Comparison of ENCODE assay signal across 2 cellular contexts in the genomic region with DNA sequence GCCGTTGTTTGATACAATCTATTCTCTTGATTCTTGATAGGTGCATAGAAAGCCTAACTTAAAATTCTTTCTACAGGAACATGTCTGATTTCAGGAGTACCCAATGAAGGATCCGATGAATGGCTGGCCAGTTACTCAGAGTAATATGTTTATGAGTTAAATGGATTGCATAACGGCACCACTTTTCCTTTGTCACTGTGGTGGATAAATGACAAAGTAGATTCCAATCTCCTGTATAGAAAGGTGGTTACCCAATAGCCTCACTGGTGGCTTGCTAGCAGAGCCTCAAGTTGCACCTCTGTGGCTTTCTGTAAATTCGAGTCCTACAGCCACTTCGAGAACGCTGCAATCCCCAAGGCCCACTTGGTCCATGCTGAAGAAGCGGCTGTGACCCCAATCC.
TF ChIP-seq lines count a peak whose summit lies in the region.

No MANE protein-coding gene starts in this region.

TF ChIP-seq in GM23338, 12 proteins besides CTCF, POLR2A, EP300 and RAD21 (continued from another document):
- TF ChIP-seq, protein P1, sequence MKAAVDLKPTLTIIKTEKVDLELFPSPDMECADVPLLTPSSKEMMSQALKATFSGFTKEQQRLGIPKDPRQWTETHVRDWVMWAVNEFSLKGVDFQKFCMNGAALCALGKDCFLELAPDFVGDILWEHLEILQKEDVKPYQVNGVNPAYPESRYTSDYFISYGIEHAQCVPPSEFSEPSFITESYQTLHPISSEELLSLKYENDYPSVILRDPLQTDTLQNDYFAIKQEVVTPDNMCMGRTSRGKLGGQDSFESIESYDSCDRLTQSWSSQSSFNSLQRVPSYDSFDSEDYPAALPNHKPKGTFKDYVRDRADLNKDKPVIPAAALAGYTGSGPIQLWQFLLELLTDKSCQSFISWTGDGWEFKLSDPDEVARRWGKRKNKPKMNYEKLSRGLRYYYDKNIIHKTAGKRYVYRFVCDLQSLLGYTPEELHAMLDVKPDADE (IDR thresholded peaks at IDR 0.05), result no peak

TF ChIP-seq in HEK293T, 16 proteins besides CTCF, POLR2A, EP300 and RAD21 (continued from another document):
- TF ChIP-seq, protein P2, sequence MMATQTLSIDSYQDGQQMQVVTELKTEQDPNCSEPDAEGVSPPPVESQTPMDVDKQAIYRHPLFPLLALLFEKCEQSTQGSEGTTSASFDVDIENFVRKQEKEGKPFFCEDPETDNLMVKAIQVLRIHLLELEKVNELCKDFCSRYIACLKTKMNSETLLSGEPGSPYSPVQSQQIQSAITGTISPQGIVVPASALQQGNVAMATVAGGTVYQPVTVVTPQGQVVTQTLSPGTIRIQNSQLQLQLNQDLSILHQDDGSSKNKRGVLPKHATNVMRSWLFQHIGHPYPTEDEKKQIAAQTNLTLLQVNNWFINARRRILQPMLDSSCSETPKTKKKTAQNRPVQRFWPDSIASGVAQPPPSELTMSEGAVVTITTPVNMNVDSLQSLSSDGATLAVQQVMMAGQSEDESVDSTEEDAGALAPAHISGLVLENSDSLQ (IDR thresholded peaks at IDR 0.05), result no peak
- no peak for TF ChIP-seq NFRKB (IDR thresholded peaks at IDR 0.05)
- no peak for TF ChIP-seq L3MBTL2 (conservative IDR thresholded peaks at IDR 0.05)
- TF ChIP-seq TARDBP (IDR thresholded peaks at IDR 0.05), result no peak
- no peak for TF ChIP-seq LEF1 (IDR thresholded peaks at IDR 0.05; ENCODE audit: borderline replicate concordance)
- TF ChIP-seq SP1 (IDR thresholded peaks at IDR 0.05), result no peak
- TF ChIP-seq FOXM1 (IDR thresholded peaks at IDR 0.05; ENCODE audit: borderline replicate concordance), result no peak
- no peak for TF ChIP-seq CTBP1 (IDR thresholded peaks at IDR 0.05; ENCODE audit: borderline replicate concordance)
- no peak for TF ChIP-seq SUZ12 (IDR thresholded peaks at IDR 0.05)
